1 cellular context compared by ENCODE assay signal in the genomic region with DNA sequence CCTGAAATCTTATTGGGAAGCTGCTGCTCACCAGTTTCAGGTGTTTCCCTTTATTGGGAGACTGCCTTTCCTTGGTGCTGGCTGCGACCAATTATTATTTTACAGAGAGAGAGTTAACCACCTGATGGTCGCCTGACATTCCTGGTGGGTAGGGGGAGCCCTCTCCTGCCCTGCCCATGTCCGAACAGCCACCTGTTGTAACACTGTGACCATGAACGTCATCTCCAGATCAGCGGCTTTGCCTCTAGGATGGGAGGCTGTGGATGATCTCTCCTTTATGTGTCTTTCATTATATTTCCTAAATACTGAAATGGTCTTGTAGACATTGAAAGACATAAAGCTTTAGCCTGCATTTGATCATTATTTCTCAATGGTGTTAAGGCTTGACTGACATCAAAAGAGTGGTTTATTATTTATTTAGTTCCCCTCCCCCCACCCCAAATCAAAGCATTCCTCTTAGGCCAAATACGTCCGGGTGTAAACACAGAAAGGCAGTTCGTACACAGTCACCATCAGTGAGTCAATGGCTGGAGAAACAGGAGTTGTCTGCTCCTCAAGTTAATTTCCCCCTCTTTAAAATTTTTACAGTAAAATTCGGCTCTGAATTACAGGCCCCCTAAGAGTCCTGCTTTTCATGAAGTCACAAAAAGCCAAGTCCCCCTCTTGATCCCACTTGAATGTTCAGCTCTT.
TF ChIP-seq lines count a peak whose summit lies in the region.

No MANE protein-coding gene starts in this region.

TF ChIP-seq in HEK293T, 16 proteins besides CTCF, POLR2A, EP300 and RAD21 (continued from another document):
- TF ChIP-seq SP1 (IDR thresholded peaks at IDR 0.05) = no peak
- TF ChIP-seq FOXA1 (IDR thresholded peaks at IDR 0.05) = no peak
- TF ChIP-seq ARNT (IDR thresholded peaks at IDR 0.05) = no peak
- no peak for TF ChIP-seq LEF1 (IDR thresholded peaks at IDR 0.05; ENCODE audit: borderline replicate concordance)
- TF ChIP-seq BHLHE40 (IDR thresholded peaks at IDR 0.05; ENCODE audit: borderline replicate concordance) = no peak
- no peak for TF ChIP-seq CTBP1 (IDR thresholded peaks at IDR 0.05; ENCODE audit: borderline replicate concordance)
- TF ChIP-seq FOXM1 (IDR thresholded peaks at IDR 0.05; ENCODE audit: borderline replicate concordance) = no peak
- TF ChIP-seq HDGF (IDR thresholded peaks at IDR 0.05; ENCODE audit: borderline replicate concordance) = no peak
- TF ChIP-seq L3MBTL2 (conservative IDR thresholded peaks at IDR 0.05) = no peak
